14 cellular contexts compared by ENCODE assay signal in genomic region chr13:27967203-27967735, GRCh38. TPM values are rescaled to one million over a fixed set of nuclear protein-coding genes. Genes with fewer than 3 reads are reported as not detected.
DNase-seq lines count a peak whose midpoint lies in the region; ATAC-seq and TF ChIP-seq lines count a peak whose summit lies in the region.
"Had no signal": no experiment of that assay in that cellular context is flagged by ENCODE, and none has a peak within 500 bp of the region (broad histone marks: within the 10 kb centered on the region; RNA-seq: fewer than 3 reads in every experiment).

No MANE protein-coding gene starts in this region.

- peak overlapping the region; percentile 65 for H3K27ac Mint-ChIP-seq in stimulated activated naive CD8-positive, alpha-beta T cell treated with anti-CD3 and anti-CD28 coated beads, Interleukin-15, Interleukin-2, amounts not matched to agents 100 ng/mL and 50 ng/mL, for 24 hours
- H3K27ac Mint-ChIP-seq in T-helper 17 cell = no peak overlapping the region

- no peak for ATAC-seq in stimulated activated naive CD8-positive, alpha-beta T cell treated with anti-CD3 and anti-CD28 coated beads, Interleukin-15, Interleukin-2, amounts not matched to agents 100 U/mL and 50 U/mL, for 24 hours
- ATAC-seq in T-helper 17 cell = no peak
- ATAC-seq in mucosa of descending colon = peak; percentile 5
- ATAC-seq in left lobe of liver = no peak
- ATAC-seq in HG02840 (IDR thresholded peaks at IDR 0.05; ENCODE audit: low FRiP score, unreplicated experiment) = no peak
- ATAC-seq in GM21423 (IDR thresholded peaks at IDR 0.05; ENCODE audit: unreplicated experiment) = no peak
- no peak for ATAC-seq in HG02571 (IDR thresholded peaks at IDR 0.05; ENCODE audit: unreplicated experiment)

- intact Hi-C loops in mucosa of descending colon (cut with DNase I, micrococcal nuclease) = no loop called here

- no peaks in the 10 kb centered on the region for H3K9me3 Mint-ChIP-seq in stimulated activated naive CD8-positive, alpha-beta T cell treated with anti-CD3 and anti-CD28 coated beads, Interleukin-15, Interleukin-2, amounts not matched to agents 100 ng/mL and 50 ng/mL, for 24 hours

- no peaks in the 10 kb centered on the region for H3K36me3 Mint-ChIP-seq in stimulated activated naive CD8-positive, alpha-beta T cell treated with anti-CD3 and anti-CD28 coated beads, Interleukin-15, Interleukin-2, amounts not matched to agents 100 ng/mL and 50 ng/mL, for 24 hours (ENCODE audit: low read depth)
- peaks cover 2% of the 10 kb centered on the region for H3K36me3 Mint-ChIP-seq in T-helper 17 cell (ENCODE audit: low read depth)

- peak overlapping the region; percentile 58 for H3K4me3 Mint-ChIP-seq in stimulated activated naive CD8-positive, alpha-beta T cell treated with anti-CD3 and anti-CD28 coated beads, Interleukin-15, Interleukin-2, amounts not matched to agents 100 ng/mL and 50 ng/mL, for 24 hours
- peak overlapping the region; percentile 12 for H3K4me3 Mint-ChIP-seq in T-helper 17 cell

- TF ChIP-seq CTCF in mucosa of descending colon (IDR thresholded peaks at IDR 0.05) = no peak

- H3K9me3 ChIP-seq in T-helper 17 cell (ENCODE audit: control insufficient read depth, low read length, poor library complexity, severe bottlenecking) (no peaks in the 10 kb centered on the region), mucosa of descending colon (no peaks in the 10 kb centered on the region)
- H3K9me3 ChIP-seq: breast epithelium had no signal

- H3K4me1 ChIP-seq in mucosa of descending colon (ENCODE audit: low read depth) = peaks cover 19% of the 10 kb centered on the region

- no peaks in the 10 kb centered on the region for H3K36me3 ChIP-seq in mucosa of descending colon (ENCODE audit: low read depth)
- H3K36me3 ChIP-seq: breast epithelium had no signal

- peaks cover 25% of the 10 kb centered on the region for H3K4me1 Mint-ChIP-seq in stimulated activated naive CD8-positive, alpha-beta T cell treated with anti-CD3 and anti-CD28 coated beads, Interleukin-15, Interleukin-2, amounts not matched to agents 100 ng/mL and 50 ng/mL, for 24 hours (ENCODE audit: low read depth)
- peaks cover 19% of the 10 kb centered on the region for H3K4me1 Mint-ChIP-seq in T-helper 17 cell

- DNase-seq in stimulated activated naive CD8-positive, alpha-beta T cell treated with anti-CD3 and anti-CD28 coated beads, Interleukin-15, Interleukin-2, amounts not matched to agents 100 U/mL and 50 U/mL, for 24 hours = no peak
- DNase-seq in T-helper 17 cell = no peak
- peak in 2 of 3 donors; percentile 51 to 62 for DNase-seq in mucosa of descending colon
- no peak for DNase-seq in left lobe of liver (ENCODE audit: low spot score)
- DNase-seq: activated T-cell treated with anti-CD3 and anti-CD28 coated beads, Interleukin-2, amount 50 U/mL, for 1 hour; GF-D8; NCI-H187 treated with DMSO at 0.1 percent for 48 hours had no signal

- H3K27me3 Mint-ChIP-seq in stimulated activated naive CD8-positive, alpha-beta T cell treated with anti-CD3 and anti-CD28 coated beads, Interleukin-15, Interleukin-2, amounts not matched to agents 100 ng/mL and 50 ng/mL, for 24 hours = peaks cover 73% of the 10 kb centered on the region
- H3K27me3 Mint-ChIP-seq in T-helper 17 cell = peaks cover 78% of the 10 kb centered on the region

- H3K4me3 ChIP-seq in mucosa of descending colon = peak overlapping the region; percentile 60

RNA-seq across cellular contexts. Expression of gene CDX2, which starts 1.8 kb away (rescaled TPM):
- total RNA-seq in T-helper 17 cell (not detected), mucosa of descending colon (100 to 1,000 TPM; 113 to 349 (median 240) TPM), left lobe of liver (not detected)
- total RNA-seq: epithelial cell of proximal tubule, skeletal muscle tissue had no signal

RNA-seq across cellular contexts. Expression of gene URAD, which starts 21.2 kb away (rescaled TPM):
- total RNA-seq in T-helper 17 cell (not detected), mucosa of descending colon (10 to 100 TPM; 17.9 to 62.9 (median 23.9) TPM), left lobe of liver (not detected)
- total RNA-seq: epithelial cell of proximal tubule, skeletal muscle tissue had no signal

RNA-seq across cellular contexts. Expression of gene PDX1, which starts 47.5 kb away (rescaled TPM):
- total RNA-seq in T-helper 17 cell (not detected), mucosa of descending colon (1 to 10 TPM in 1 of 3 donors, under 1 TPM in 1, not detected in 1; 0.72 to 1.5 TPM), left lobe of liver (0.70 TPM)
- total RNA-seq: breast epithelium, epithelial cell of proximal tubule, skeletal muscle tissue had no signal

Comparison
In these comparisons a context has a peak if more than half of its experiments do, and no peak if none do; other contexts are left out.
1. DNase-seq: peak in mucosa of descending colon (2 of 3); none in stimulated activated naive CD8-positive, alpha-beta T cell treated with anti-CD3 and anti-CD28 coated beads, Interleukin-15, Interleukin-2, amounts not matched to agents 100 U/mL and 50 U/mL, for 24 hours (single experiment), T-helper 17 cell (0 of 3) and left lobe of liver (single experiment).
2. RNA of gene CDX2, which starts 1.8 kb away (total RNA-seq): 113 to 349 TPM in mucosa of descending colon; not detected in left lobe of liver (single experiment) and not detected in T-helper 17 cell; every median in the first group is over 100 times any median in the second.
3. RNA of gene URAD, which starts 21.2 kb away (total RNA-seq): 17.9 to 62.9 TPM in mucosa of descending colon; not detected in T-helper 17 cell and not detected in left lobe of liver (single experiment); every median in the first group is over 10 times any median in the second.